ENCODE assay signal across 21 cellular contexts in genomic region chr7:18308938-18309337, GRCh38.
"Had no signal": no experiment of that assay in that cellular context is flagged by ENCODE, and none has a peak within 500 bp of the region (broad histone marks: within the 10 kb centered on the region; RNA-seq: fewer than 3 reads in every experiment).

No MANE protein-coding gene starts in this region.

- H3K27ac Mint-ChIP-seq: effector memory CD8-positive, alpha-beta T cell; immature natural killer cell; nephron progenitor cell; stimulated activated effector memory CD8-positive, alpha-beta T cell treated with anti-CD3 and anti-CD28 coated beads, Interleukin-12 subunit alpha, Interleukin-12 subunit beta, amount 100 ng/mL, for 72 hours; stimulated activated naive CD8-positive, alpha-beta T cell treated with anti-CD3 and anti-CD28 coated beads, Interleukin-15, Interleukin-2, amounts not matched to agents 100 ng/mL and 50 ng/mL, for 24 hours had no signal

- DNase-seq: effector memory CD8-positive, alpha-beta T cell; esophagus squamous epithelium; foreskin fibroblast; immature natural killer cell; left ventricle myocardium superior; mesenchymal stem cell; midbrain; naive thymus-derived CD4-positive, alpha-beta T cell; nephron progenitor cell; psoas muscle; retina; right lobe of liver; stimulated activated CD4-positive, alpha-beta T cell treated with anti-CD3 and anti-CD28 coated beads, Interleukin-4, amount 100 ng/mL, for 1 hour; stimulated activated CD8-positive, alpha-beta memory T cell treated with anti-CD3 and anti-CD28 coated beads, Interleukin-4, amount 100 ng/mL, for 48 hours; tibial artery; upper lobe of right lung had no signal

- H3K4me3 ChIP-seq: esophagus squamous epithelium, lung, psoas muscle, right lobe of liver, tibial artery, upper lobe of right lung had no signal

- H3K4me1 Mint-ChIP-seq: nephron progenitor cell had no signal

- H3K9me3 Mint-ChIP-seq: effector memory CD8-positive, alpha-beta T cell; naive thymus-derived CD4-positive, alpha-beta T cell; nephron progenitor cell; stimulated activated effector memory CD8-positive, alpha-beta T cell treated with anti-CD3 and anti-CD28 coated beads, Interleukin-12 subunit alpha, Interleukin-12 subunit beta, amount 100 ng/mL, for 72 hours; stimulated activated naive CD8-positive, alpha-beta T cell treated with anti-CD3 and anti-CD28 coated beads, Interleukin-15, Interleukin-2, amounts not matched to agents 100 ng/mL and 50 ng/mL, for 24 hours had no signal

- FAIRE-seq: keratinocyte had no signal

- H3K9me3 ChIP-seq: esophagus squamous epithelium, psoas muscle, right lobe of liver, tibial artery, upper lobe of right lung had no signal

- H3K27me3 ChIP-seq: esophagus squamous epithelium, right lobe of liver, tibial artery, upper lobe of right lung had no signal

- H3K4me1 ChIP-seq: psoas muscle, right lobe of liver had no signal

- H3K27me3 Mint-ChIP-seq: effector memory CD8-positive, alpha-beta T cell; stimulated activated naive CD8-positive, alpha-beta T cell treated with anti-CD3 and anti-CD28 coated beads, Interleukin-15, Interleukin-2, amounts not matched to agents 100 ng/mL and 50 ng/mL, for 24 hours had no signal

- H3K36me3 ChIP-seq: esophagus squamous epithelium, right lobe of liver, tibial artery, upper lobe of right lung had no signal

- H3K27ac ChIP-seq: epithelial cell of prostate, esophagus squamous epithelium, psoas muscle, right lobe of liver, tibial artery, upper lobe of right lung had no signal

- H3K36me3 Mint-ChIP-seq: immature natural killer cell; naive thymus-derived CD4-positive, alpha-beta T cell; stimulated activated effector memory CD8-positive, alpha-beta T cell treated with anti-CD3 and anti-CD28 coated beads, Interleukin-12 subunit alpha, Interleukin-12 subunit beta, amount 100 ng/mL, for 72 hours had no signal

- H3K4me3 Mint-ChIP-seq: effector memory CD8-positive, alpha-beta T cell; immature natural killer cell; naive thymus-derived CD4-positive, alpha-beta T cell; nephron progenitor cell; stimulated activated effector memory CD8-positive, alpha-beta T cell treated with anti-CD3 and anti-CD28 coated beads, Interleukin-12 subunit alpha, Interleukin-12 subunit beta, amount 100 ng/mL, for 72 hours; stimulated activated naive CD8-positive, alpha-beta T cell treated with anti-CD3 and anti-CD28 coated beads, Interleukin-15, Interleukin-2, amounts not matched to agents 100 ng/mL and 50 ng/mL, for 24 hours had no signal

- ATAC-seq: effector memory CD8-positive, alpha-beta T cell; left ventricle myocardium superior; naive thymus-derived CD4-positive, alpha-beta T cell; psoas muscle; right lobe of liver; stimulated activated effector memory CD8-positive, alpha-beta T cell treated with anti-CD3 and anti-CD28 coated beads, Interleukin-12 subunit alpha, Interleukin-12 subunit beta, amount 100 ng/mL, for 72 hours; upper lobe of right lung had no signal
